Comparison of ENCODE assay signal across 24 cellular contexts in genomic region chr4:149095798-149096197, GRCh38.
"Had no signal": no experiment of that assay in that cellular context is flagged by ENCODE, and none has a peak within 500 bp of the region (broad histone marks: within the 10 kb centered on the region; RNA-seq: fewer than 3 reads in every experiment).

No MANE protein-coding gene starts in this region.

- ATAC-seq: body of pancreas; gastroesophageal sphincter; left colon; naive thymus-derived CD4-positive, alpha-beta T cell; stimulated activated naive B cell treated with anti-CD40 and anti-IgM and Interleukin-4, amounts not matched to agents 10 μg/mL and 1 μg/mL and 100 μg/mL, for 72 hours had no signal

- DNase-seq: activated CD4-positive, alpha-beta T cell treated with anti-CD3 and anti-CD28 coated beads for 4 hours; activated CD4-positive, alpha-beta T cell treated with anti-CD3 and anti-CD28 coated beads, Interleukin-2, amount 50 U/mL, for 4 hours; activated CD4-positive, CD25-positive, alpha-beta regulatory T cell; activated effector memory CD4-positive, alpha-beta T cell treated with Interleukin-2 at 50 U/mL for 16 hours; activated naive CD4-positive, alpha-beta T cell treated with anti-CD3 and anti-CD28 coated beads for 36 hours; activated naive CD8-positive, alpha-beta T cell treated with anti-CD3 and anti-CD28 coated beads for 36 hours; adrenal gland; body of pancreas; hippocampal formation; kidney; left colon; naive thymus-derived CD4-positive, alpha-beta T cell; ovary; retina; sigmoid colon; stimulated activated CD4-positive, alpha-beta T cell treated with anti-CD3 and anti-CD28 coated beads, Interleukin-1b, Interleukin-23, amount 100 ng/mL, for 48 hours; stimulated activated naive B cell treated with anti-CD40 and anti-IgM and Interleukin-4, amounts not matched to agents 10 μg/mL and 1 μg/mL and 100 μg/mL, for 72 hours; stomach; thyroid gland; upper lobe of left lung had no signal

- H3K4me3 ChIP-seq: adrenal gland, body of pancreas, esophagus muscularis mucosa, gastroesophageal sphincter, ovary, sigmoid colon, smooth muscle cell, stomach, thyroid gland, upper lobe of left lung, vagina had no signal

- FAIRE-seq: kidney had no signal
